Comparison of ENCODE assay signal across 8 cellular contexts in the genomic region with DNA sequence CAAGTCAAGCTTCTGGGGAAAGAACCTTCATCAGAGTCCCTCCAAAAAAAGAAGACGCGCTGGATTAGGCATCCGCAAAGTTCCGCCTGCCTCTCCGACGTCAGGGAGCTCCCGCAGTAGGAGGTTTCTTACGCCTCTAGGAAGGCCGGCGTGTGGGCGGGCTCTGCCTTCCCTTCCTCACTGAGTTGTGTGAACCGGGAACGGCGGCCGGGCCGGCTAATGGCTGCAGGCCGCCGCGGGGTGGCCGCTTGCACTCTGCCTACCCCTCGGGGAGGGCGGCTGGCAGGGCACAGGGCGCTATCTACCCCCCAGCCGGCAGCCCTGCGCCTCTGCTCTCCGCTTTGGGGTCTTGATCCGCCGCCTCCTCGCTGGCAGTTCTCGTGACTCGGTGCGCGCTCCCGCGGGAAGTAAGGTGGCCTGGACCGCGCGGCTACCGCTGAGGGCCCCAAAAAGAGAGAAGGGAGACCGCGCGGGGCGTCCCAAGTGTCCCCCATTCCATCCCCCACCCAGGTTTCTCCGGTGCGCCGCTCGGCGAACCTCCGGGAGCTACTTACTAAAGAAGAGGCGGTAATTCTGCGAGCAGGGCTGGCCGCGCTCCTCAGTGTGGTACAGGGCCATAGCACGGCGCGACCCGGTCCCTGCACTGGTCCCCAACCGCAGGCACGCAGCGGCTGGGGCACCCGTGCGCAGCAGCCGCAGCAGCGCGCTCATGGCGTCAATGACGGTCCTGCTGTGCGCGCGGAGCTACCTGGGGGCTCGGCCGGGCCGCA. TPM values are rescaled to one million over a fixed set of nuclear protein-coding genes. Genes with fewer than 3 reads are reported as not detected.
DNase-seq lines count a peak whose midpoint lies in the region; ATAC-seq and TF ChIP-seq lines count a peak whose summit lies in the region.

A gene (minus strand): TSS at position 723 of the 770 bp plus-strand sequence. CDS start 12 bp downstream, at position 711.

- H3K36me3 ChIP-seq in HUES48 (ENCODE audit: control insufficient read depth, insufficient read depth, low read length) (peaks cover 14% of the 10 kb centered on the region), mucosa of stomach (ENCODE audit: control insufficient read depth, insufficient read depth, low read length) (no peaks in the 10 kb centered on the region)

- H3K27ac ChIP-seq in HUES48 (ENCODE audit: low read depth, low read length) = peak within 1 kb of the TSS; percentile 92

- H3K9ac ChIP-seq in HUES48 (ENCODE audit: low read depth, low read length) (peak within 1 kb of the TSS; percentile 93), mucosa of stomach (ENCODE audit: low read length) (peak within 1 kb of the TSS; percentile 98)

- H3K4me1 ChIP-seq in HUES48 (ENCODE audit: control insufficient read depth, insufficient read depth, low read length) = peaks cover 13% of the 10 kb centered on the region; the same call in 1 of the 2 replicates
- H3K4me1 ChIP-seq in mucosa of stomach (ENCODE audit: control insufficient read depth, insufficient read depth, low read length) = peaks cover 10% of the 10 kb centered on the region

- DNase-seq in DMS114 treated with DMSO at 0.1 percent for 48 hours (lab: John Stamatoyannopoulos, UW; ENCODE audit: unreplicated experiment) (peak; percentile 43), erythroblast (lab: John Stamatoyannopoulos, UW) (peak; percentile 92 to 94)
- DNase-seq in activated T-cell treated with anti-CD3 and anti-CD28 coated beads, Interleukin-2, amount 50 U/mL, for 24 hours = peak; percentile 89
- peak; percentile 85 for DNase-seq in stimulated activated CD8-positive, alpha-beta memory T cell treated with anti-CD3 and anti-CD28 coated beads, Interleukin-4, amount 100 ng/mL, for 48 hours

- H3K4me1 Mint-ChIP-seq in activated T-cell treated with anti-CD3 and anti-CD28 coated beads, Interleukin-2, amount 50 U/mL, for 24 hours (ENCODE audit: low read depth) = peaks cover 42% of the 10 kb centered on the region

- H3K9me3 ChIP-seq in HUES48 (ENCODE audit: control insufficient read depth, insufficient read depth, low read length) (no peaks in the 10 kb centered on the region), mucosa of stomach (ENCODE audit: control insufficient read depth, low read length) (no peaks in the 10 kb centered on the region)

- peaks cover 49% of the 10 kb centered on the region for H3K36me3 Mint-ChIP-seq in activated T-cell treated with anti-CD3 and anti-CD28 coated beads, Interleukin-2, amount 50 U/mL, for 24 hours (ENCODE audit: low read depth)

- H3K27me3 Mint-ChIP-seq in activated T-cell treated with anti-CD3 and anti-CD28 coated beads, Interleukin-2, amount 50 U/mL, for 24 hours = no peaks in the 10 kb centered on the region

- peak within 1 kb of the TSS; percentile 93 for H3K4me3 ChIP-seq in HUES48 (ENCODE audit: low read depth, low read length)
- peak within 1 kb of the TSS; percentile 79 for H3K4me3 ChIP-seq in mucosa of stomach (ENCODE audit: low read length)

- H3K9me3 Mint-ChIP-seq in activated T-cell treated with anti-CD3 and anti-CD28 coated beads, Interleukin-2, amount 50 U/mL, for 24 hours = no peaks in the 10 kb centered on the region

- H3K4me3 Mint-ChIP-seq in activated T-cell treated with anti-CD3 and anti-CD28 coated beads, Interleukin-2, amount 50 U/mL, for 24 hours = peak within 1 kb of the TSS; percentile 100

- H3K27ac Mint-ChIP-seq in activated T-cell treated with anti-CD3 and anti-CD28 coated beads, Interleukin-2, amount 50 U/mL, for 24 hours = peak within 1 kb of the TSS; percentile 99

- H3K27me3 ChIP-seq in HUES48 (ENCODE audit: control insufficient read depth, insufficient read depth, low read length) (peaks cover 10% of the 10 kb centered on the region; the same call in 1 of the 2 replicates), mucosa of stomach (ENCODE audit: control insufficient read depth, insufficient read depth, low read length) (no peaks in the 10 kb centered on the region)

- peak; percentile 78 for ATAC-seq in GM21423 (IDR thresholded peaks at IDR 0.05; ENCODE audit: unreplicated experiment)

- peak; percentile 86 for TF ChIP-seq POLR2A in erythroblast (IDR thresholded peaks at IDR 0.05; ENCODE audit: low read length)

TF ChIP-seq in PFSK-1, 5 proteins besides CTCF, POLR2A, EP300 and RAD21:
- peak; percentile 92 for TF ChIP-seq FOXP2 (optimal IDR thresholded peaks at IDR 0.05; ENCODE audit: borderline replicate concordance, extremely low read depth, extremely low read length, insufficient read depth)
- TF ChIP-seq, protein P1, sequence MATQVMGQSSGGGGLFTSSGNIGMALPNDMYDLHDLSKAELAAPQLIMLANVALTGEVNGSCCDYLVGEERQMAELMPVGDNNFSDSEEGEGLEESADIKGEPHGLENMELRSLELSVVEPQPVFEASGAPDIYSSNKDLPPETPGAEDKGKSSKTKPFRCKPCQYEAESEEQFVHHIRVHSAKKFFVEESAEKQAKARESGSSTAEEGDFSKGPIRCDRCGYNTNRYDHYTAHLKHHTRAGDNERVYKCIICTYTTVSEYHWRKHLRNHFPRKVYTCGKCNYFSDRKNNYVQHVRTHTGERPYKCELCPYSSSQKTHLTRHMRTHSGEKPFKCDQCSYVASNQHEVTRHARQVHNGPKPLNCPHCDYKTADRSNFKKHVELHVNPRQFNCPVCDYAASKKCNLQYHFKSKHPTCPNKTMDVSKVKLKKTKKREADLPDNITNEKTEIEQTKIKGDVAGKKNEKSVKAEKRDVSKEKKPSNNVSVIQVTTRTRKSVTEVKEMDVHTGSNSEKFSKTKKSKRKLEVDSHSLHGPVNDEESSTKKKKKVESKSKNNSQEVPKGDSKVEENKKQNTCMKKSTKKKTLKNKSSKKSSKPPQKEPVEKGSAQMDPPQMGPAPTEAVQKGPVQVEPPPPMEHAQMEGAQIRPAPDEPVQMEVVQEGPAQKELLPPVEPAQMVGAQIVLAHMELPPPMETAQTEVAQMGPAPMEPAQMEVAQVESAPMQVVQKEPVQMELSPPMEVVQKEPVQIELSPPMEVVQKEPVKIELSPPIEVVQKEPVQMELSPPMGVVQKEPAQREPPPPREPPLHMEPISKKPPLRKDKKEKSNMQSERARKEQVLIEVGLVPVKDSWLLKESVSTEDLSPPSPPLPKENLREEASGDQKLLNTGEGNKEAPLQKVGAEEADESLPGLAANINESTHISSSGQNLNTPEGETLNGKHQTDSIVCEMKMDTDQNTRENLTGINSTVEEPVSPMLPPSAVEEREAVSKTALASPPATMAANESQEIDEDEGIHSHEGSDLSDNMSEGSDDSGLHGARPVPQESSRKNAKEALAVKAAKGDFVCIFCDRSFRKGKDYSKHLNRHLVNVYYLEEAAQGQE (IDR thresholded peaks at IDR 0.05; ENCODE audit: insufficient read depth in 1 of 2, low read depth in 2 of 2, low read length in 2 of 2) = 0 out of 4 replicates have a peak, but pooled peaks of 1 of the 2 experiments have one; percentile 54
- TF ChIP-seq SIN3A (IDR thresholded peaks at IDR 0.05; ENCODE audit: borderline replicate concordance, insufficient read depth, low read length) = 0 out of 2 replicates have a peak, but pooled peaks have one; percentile 75
- peak; percentile 80 for TF ChIP-seq TAF1 (IDR thresholded peaks at IDR 0.05; ENCODE audit: borderline replicate concordance, insufficient read depth, low read length)
- TF ChIP-seq POLR2AphosphoS5 (IDR thresholded peaks at IDR 0.05; ENCODE audit: low read depth, low read length) = peak; percentile 88

RNA-seq across cellular contexts. Expression of the gene that starts here (rescaled TPM):
- 50.6 TPM for polyA plus RNA-seq in PFSK-1 (2012; ENCODE audit: insufficient read length, low read depth)

Comparison
In these comparisons a context has a peak if more than half of its experiments do, and no peak if none do; other contexts are left out.
1. Peak in every context shown above with its lines: DNase-seq, ATAC-seq, H3K4me3 ChIP-seq and H3K27ac ChIP-seq.
2. DNase-seq: peak in every context shown above with its lines; median percentile 93 in erythroblast; 89 in activated T-cell treated with anti-CD3 and anti-CD28 coated beads, Interleukin-2, amount 50 U/mL, for 24 hours; 85 in stimulated activated CD8-positive, alpha-beta memory T cell treated with anti-CD3 and anti-CD28 coated beads, Interleukin-4, amount 100 ng/mL, for 48 hours; 43 in DMS114 treated with DMSO at 0.1 percent for 48 hours.